24 cellular contexts compared by ENCODE assay signal in the genomic region with DNA sequence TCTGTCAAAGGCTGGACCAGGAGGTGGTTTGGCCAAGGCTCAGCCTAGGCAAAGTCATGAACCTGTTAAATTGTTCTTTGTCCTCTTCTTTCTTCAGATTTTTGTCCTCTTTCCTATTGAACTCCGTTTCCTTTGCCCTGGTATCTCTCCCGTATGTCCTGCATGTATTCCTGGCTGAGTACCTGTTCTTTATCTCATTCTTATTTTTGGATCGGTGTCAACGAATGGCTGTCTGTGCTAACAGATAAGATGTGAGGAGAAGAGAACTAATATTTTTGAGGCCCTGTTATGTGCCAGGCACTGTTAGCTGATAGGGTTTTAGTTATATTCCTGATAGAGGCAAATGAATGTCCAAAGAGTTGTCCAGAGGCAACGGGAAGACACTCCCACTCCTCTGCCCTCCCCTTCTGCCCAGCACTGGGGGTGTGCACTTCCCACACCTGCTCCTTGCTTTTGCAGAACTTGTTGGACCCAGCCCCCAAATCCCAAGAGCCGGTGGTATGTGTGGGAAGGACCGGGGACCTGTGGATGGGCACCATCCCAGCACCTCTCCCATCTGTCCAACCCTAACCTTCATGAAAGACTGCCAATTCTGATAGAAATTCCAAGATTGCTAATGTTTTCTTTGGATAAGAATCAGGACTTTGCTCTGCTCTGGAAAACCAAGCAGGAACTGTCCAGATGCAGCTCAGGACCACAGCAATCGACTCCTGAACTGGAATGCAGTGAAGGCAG. TPM values are rescaled to one million over a fixed set of nuclear protein-coding genes. Genes with fewer than 3 reads are reported as not detected.
DNase-seq lines count a peak whose midpoint lies in the region; ATAC-seq, FAIRE-seq and TF ChIP-seq lines count a peak whose summit lies in the region.
"Had no signal": no experiment of that assay in that cellular context is flagged by ENCODE, and none has a peak within 500 bp of the region (broad histone marks: within the 10 kb centered on the region; RNA-seq: fewer than 3 reads in every experiment).

No MANE protein-coding gene starts in this region.

- BruUV-seq in K562 (replicated peaks; lab: Mats Ljungman, UMichigan) (no TSS peak), HepG2 (replicated peaks; lab: Mats Ljungman, UMichigan) (no TSS peak)

- TF ChIP-seq EP300 in K562 (IDR thresholded peaks at IDR 0.05; ENCODE audit: low read length): no peak
- no peak for TF ChIP-seq EP300 in HepG2 (IDR thresholded peaks at IDR 0.05; ENCODE audit: low read depth in 2 of 2, low read length in 2 of 2)
- TF ChIP-seq EP300 in HepG2 (CRISPR knock-in tag; IDR thresholded peaks at IDR 0.05; ENCODE audit: borderline replicate concordance): no peak

- DNase-seq in LNCaP clone FGC (ENCODE audit: low read depth) (peak; percentile 53), K562 (ENCODE audit: extremely low read depth in 1 of 4, low spot score in 3 of 4) (no peak), HepG2 (ENCODE audit: low spot score) (no peak), NCI-H2081 treated with DMSO at 0.1 percent for 48 hours (lab: John Stamatoyannopoulos, UW) (no peak)
- DNase-seq: activated CD4-positive, CD25-positive, alpha-beta regulatory T cell treated with anti-CD3 and anti-CD28 coated beads, Interleukin-2, amount 50 U/mL, for 72 hours; COR-L47; GF-D8; GOT3; Kasumi-1; NCI-H1436 treated with DMSO at 0.1 percent for 48 hours; NCI-H345; NK-92 treated with Interleukin-12 subunit alpha and Interleukin-12 subunit beta, amount 100 ng/mL, for 24 hours; ovary; T-helper 2 cell had no signal

- CTCF ChIA-PET in K562 (lab: Yijun Ruan, JAX; ENCODE audit: low intra/inter-chr PET ratio): no interaction called here
- CTCF ChIA-PET in HepG2 (lab: Yijun Ruan, JAX; ENCODE audit: low intra/inter-chr PET ratio, low total read pairs): no interaction called here

- peak overlapping the region in 1 of 2 experiments; percentile 42; a peak in 1 of 4 replicates for H3K9ac ChIP-seq in K562 (ENCODE audit: insufficient read depth in 1 of 2, low read depth in 2 of 2, low read length in 2 of 2)
- H3K9ac ChIP-seq in HepG2 (ENCODE audit: insufficient read depth, low read depth, low read length): no peak overlapping the region

- H3K79me2 ChIP-seq in K562 (ENCODE audit: control insufficient read depth, insufficient read depth, low read length): no peaks in the 10 kb centered on the region
- H3K79me2 ChIP-seq in HepG2 (ENCODE audit: insufficient read depth, low read length): no peaks in the 10 kb centered on the region

- no peak for TF ChIP-seq RAD21 in K562 (CRISPR knock-in tag; conservative IDR thresholded peaks at IDR 0.05 in 1 of 2, IDR thresholded peaks at IDR 0.05 in 1 of 2)
- no peak for TF ChIP-seq RAD21 in HepG2 (CRISPR knock-in tag; IDR thresholded peaks at IDR 0.05)

- no peak for TF ChIP-seq CTCF in C4-2B (conservative IDR thresholded peaks at IDR 0.05)
- no peak for TF ChIP-seq CTCF in LNCaP clone FGC (IDR thresholded peaks at IDR 0.05; ENCODE audit: control insufficient read depth, extremely low read depth, insufficient read depth)
- TF ChIP-seq CTCF in K562 (IDR thresholded peaks at IDR 0.05 in 2 of 3, conservative IDR thresholded peaks at IDR 0.05 in 1 of 3; ENCODE audit: insufficient read depth in 2 of 3, low read depth in 1 of 3, low read length in 3 of 3): no peak
- no peak for TF ChIP-seq CTCF in HepG2 (CRISPR knock-in tag; IDR thresholded peaks at IDR 0.05)

- H3K9me1 ChIP-seq in K562 (ENCODE audit: control insufficient read depth, insufficient read depth, low read length): no peaks in the 10 kb centered on the region

- H3K27ac ChIP-seq in C4-2B: peak overlapping the region; percentile 18; the same call in 1 of the 2 replicates
- no peak overlapping the region for H3K27ac ChIP-seq in K562 (ENCODE audit: extremely low read depth, low read depth, low read length)
- H3K27ac ChIP-seq in HepG2 (ENCODE audit: extremely low read length, insufficient read depth, low read length): no peak overlapping the region
- H3K27ac ChIP-seq: ovary had no signal

- peaks cover 4% of the 10 kb centered on the region in 2 experiments; a peak in 3 of 5 replicates for H3K4me1 ChIP-seq in K562 (replicated peaks in 1 of 2; ENCODE audit: control insufficient read depth in 2 of 2, insufficient read depth in 2 of 2, low read length in 2 of 2)
- H3K4me1 ChIP-seq in HepG2 (ENCODE audit: insufficient read depth, low read length): peaks cover 24% of the 10 kb centered on the region

- in situ Hi-C loops in K562 (cut with MboI): no loop called here
- in situ Hi-C loops in HepG2 (cut with HindIII; ENCODE audit: extremely low pct_ligation_motif_present, low pct_unique_long_range_greater_than_20kb): no loop called here

- intact Hi-C loops in K562 (cut with micrococcal nuclease): no loop called here
- intact Hi-C loops in HepG2 (cut with micrococcal nuclease; ENCODE audit: unreplicated experiment): no loop called here

- H3K9me3 ChIP-seq in K562 (replicated peaks; ENCODE audit: control insufficient read depth, insufficient read depth, low read depth, low read length) (no peaks in the 10 kb centered on the region), HepG2 (ENCODE audit: low read length) (no peaks in the 10 kb centered on the region)
- H3K9me3 ChIP-seq: ovary had no signal

- peaks cover 2 to 17% of the 10 kb centered on the region in 2 experiments; a peak in 3 of 5 replicates for H3K27me3 ChIP-seq in K562 (ENCODE audit: control insufficient read depth in 2 of 2, insufficient read depth in 2 of 2, low read length in 2 of 2)
- no peaks in the 10 kb centered on the region for H3K27me3 ChIP-seq in HepG2 (ENCODE audit: control insufficient read depth in 1 of 2, insufficient read depth in 2 of 2, low read length in 2 of 2)
- H3K27me3 ChIP-seq: ovary had no signal

- POLR2A ChIA-PET in K562 (lab: Yijun Ruan, JAX) (no interaction called here), HepG2 (lab: Yijun Ruan, JAX) (no interaction called here)

- ATAC-seq in K562 (no peak), HepG2 (no peak), GM18870 (IDR thresholded peaks at IDR 0.05; ENCODE audit: unreplicated experiment) (no peak), GM18519 (IDR thresholded peaks at IDR 0.05; ENCODE audit: low FRiP score, unreplicated experiment) (no peak), GM18502 (IDR thresholded peaks at IDR 0.05; ENCODE audit: poor library complexity, unreplicated experiment) (no peak)

- TF ChIP-seq POLR2A in K562 (conservative IDR thresholded peaks at IDR 0.05): no peak
- TF ChIP-seq POLR2A in HepG2 (IDR thresholded peaks at IDR 0.05; ENCODE audit: insufficient read depth in 1 of 2, low read depth in 2 of 2, low read length in 2 of 2): no peak

- H2AFZ ChIP-seq in K562 (ENCODE audit: low read depth, low read length) (no peak overlapping the region), HepG2 (ENCODE audit: low read length) (no peak overlapping the region)

- H3K4me3 ChIP-seq in LNCaP clone FGC (ENCODE audit: low read depth, low read length) (no peak overlapping the region), K562 (no peak overlapping the region), HepG2 (replicated peaks in 1 of 3; ENCODE audit: insufficient read depth in 1 of 3, low read depth in 2 of 3, low read length in 3 of 3) (no peak overlapping the region)
- H3K4me3 ChIP-seq: ovary had no signal

- no peaks in the 10 kb centered on the region for H3K36me3 ChIP-seq in K562 (ENCODE audit: control insufficient read depth, insufficient read depth, low read length)
- no peaks in the 10 kb centered on the region for H3K36me3 ChIP-seq in HepG2 (replicated peaks in 1 of 2; ENCODE audit: control insufficient read depth in 1 of 2, insufficient read depth in 2 of 2, low read length in 2 of 2)
- H3K36me3 ChIP-seq: ovary had no signal

- H3K4me2 ChIP-seq in K562 (ENCODE audit: insufficient read depth, low read length): no peak overlapping the region
- H3K4me2 ChIP-seq in HepG2 (ENCODE audit: low read depth, low read length): no peak overlapping the region

- WGBS in K562 (ENCODE audit: insufficient coverage, low coverage, missing lambda C conversion rate): 2% methylated on average over 8 of the region's 8 CpGs
- WGBS in HepG2 (ENCODE audit: low lambda C conversion rate): 18% methylated on average over 8 of the region's 8 CpGs

- FAIRE-seq in K562 (lab: Jason Lieb, UNC) (no peak), HepG2 (lab: Jason Lieb, UNC) (no peak)
- FAIRE-seq: endometrium, GM12892 had no signal

- H4K20me1 ChIP-seq in K562 (replicated peaks; ENCODE audit: control insufficient read depth, insufficient read depth, low read length): 0 out of 2 replicates have a peak, but pooled peaks cover 6% of the 10 kb centered on the region
- H4K20me1 ChIP-seq in HepG2 (ENCODE audit: insufficient read depth, low read length): no peaks in the 10 kb centered on the region

RNA-seq across cellular contexts. Expression of a gene that starts 20.6 kb away (rescaled TPM):
- 26.2 and 52.1 TPM in 2 replicates for total RNA-seq in K562 (2011; cell fraction: chromatin; rRNA removed; ENCODE audit: low replicate concordance)
- total RNA-seq in K562 (2011; cell fraction: nucleolus; rRNA removed): 35.3 and 46.4 TPM in 2 replicates
- total RNA-seq in K562 (2011; cell fraction: nucleoplasm; rRNA removed): 35.9 and 37.4 TPM in 2 replicates
- total RNA-seq in K562 (2014; rRNA removed): 11.4 and 16.0 TPM in 2 replicates
- 3.8 and 5.6 TPM in 2 replicates for total RNA-seq in K562 (2014; rRNA removed; fragmentation: Illumina TruSeq; extraction: Trizol)
- 10.4 and 12.6 TPM in 2 replicates for total RNA-seq in K562 (2015; rRNA removed; fragmentation: Illumina TruSeq; extraction: Trizol)
- 38.6 and 41.5 TPM in 2 replicates for total RNA-seq in K562 (2021)
- 13.1 and 16.3 TPM in 2 replicates for polyA plus RNA-seq in K562 (2011; rRNA removed)
- 22.7 and 39.5 TPM in 2 replicates for polyA plus RNA-seq in K562 (2011; cell fraction: cytosol; rRNA removed)
- 37.9 and 58.3 TPM in 2 replicates for polyA plus RNA-seq in K562 (2011; cell fraction: nucleus; rRNA removed)
- 23.8 and 45.8 TPM in 2 replicates for polyA plus RNA-seq in K562 (2012)
- polyA plus RNA-seq in K562 (2014; fragmentation: Illumina TruSeq; extraction: Trizol): 18.8 and 25.0 TPM in 2 replicates
- 1 to 10 TPM in 1 of 2 experiments, under 1 TPM in 1; 0.92 to 1.6 TPM for polyA plus RNA-seq in K562 (2014; fragmentation: Nextera tagmentation; extraction: Ambion mirVana)
- 26.5 and 33.5 TPM in 2 replicates for polyA plus RNA-seq in K562 (2014; rRNA removed)
- 5.0 and 6.8 TPM in 2 replicates for polyA minus RNA-seq in K562 (2011; rRNA and poly(A)+ RNA removed)
- 16.2 and 26.1 TPM in 2 replicates for polyA minus RNA-seq in K562 (2011; cell fraction: cytosol; rRNA and poly(A)+ RNA removed)
- 20.1 and 29.2 TPM in 2 replicates for polyA minus RNA-seq in K562 (2011; cell fraction: nucleus; rRNA and poly(A)+ RNA removed)
- total RNA-seq in HepG2 (2016; rRNA removed; fragmentation: Illumina TruSeq; extraction: Trizol): 3.1 and 8.5 TPM in 2 replicates
- total RNA-seq in HepG2 (2016; cell fraction: cytosol; rRNA removed; fragmentation: Illumina TruSeq; extraction: Trizol; ENCODE audit: low read depth): 0.61 and 0.79 TPM in 2 replicates
- total RNA-seq in HepG2 (2016; cell fraction: insoluble cytoplasmic fraction; rRNA removed; fragmentation: Illumina TruSeq; extraction: Trizol): 3.4 and 8.7 TPM in 2 replicates
- 2.1 TPM in 2 replicates for total RNA-seq in HepG2 (2016; cell fraction: membrane; rRNA removed; fragmentation: Illumina TruSeq; extraction: Trizol)
- 8.9 and 10.6 TPM in 2 replicates for total RNA-seq in HepG2 (2016; cell fraction: nucleus; rRNA removed; fragmentation: Illumina TruSeq; extraction: Trizol)
- 6.0 and 7.1 TPM in 2 replicates for polyA plus RNA-seq in HepG2 (2011; rRNA removed)
- polyA plus RNA-seq in HepG2 (2011; cell fraction: cytosol; rRNA removed): 2.1 and 2.8 TPM in 2 replicates
- polyA plus RNA-seq in HepG2 (2011; cell fraction: nucleus; rRNA removed): 43.8 and 55.2 TPM in 2 replicates
- 5.9 and 6.4 TPM in 2 replicates for polyA plus RNA-seq in HepG2 (2012)
- polyA plus RNA-seq in HepG2 (2016; cell fraction: cytosol; fragmentation: Illumina TruSeq; extraction: Trizol; ENCODE audit: low read depth): 1.8 TPM in 2 replicates
- polyA plus RNA-seq in HepG2 (2016; cell fraction: insoluble cytoplasmic fraction; fragmentation: Illumina TruSeq; extraction: Trizol; ENCODE audit: low read depth): 4.7 and 7.1 TPM in 2 replicates
- polyA plus RNA-seq in HepG2 (2016; cell fraction: membrane; fragmentation: Illumina TruSeq; extraction: Trizol; ENCODE audit: low read depth): 2.9 and 3.2 TPM in 2 replicates
- polyA plus RNA-seq in HepG2 (2016; cell fraction: nucleus; fragmentation: Illumina TruSeq; extraction: Trizol; ENCODE audit: insufficient read depth, low read depth): 29.1 and 31.1 TPM in 2 replicates
- 18.5 and 23.2 TPM in 2 replicates for polyA minus RNA-seq in HepG2 (2011; rRNA and poly(A)+ RNA removed; ENCODE audit: low replicate concordance)
- 1.8 and 3.0 TPM in 2 replicates for polyA minus RNA-seq in HepG2 (2011; cell fraction: cytosol; rRNA and poly(A)+ RNA removed)
- polyA minus RNA-seq in HepG2 (2011; cell fraction: nucleus; rRNA and poly(A)+ RNA removed): 33.9 and 46.0 TPM in 2 replicates

RNA-seq across cellular contexts. Expression of a gene that starts 27.2 kb away (rescaled TPM):
- total RNA-seq in K562 (2011; cell fraction: chromatin; rRNA removed; ENCODE audit: low replicate concordance): 22.6 and 68.4 TPM in 2 replicates
- total RNA-seq in K562 (2011; cell fraction: nucleolus; rRNA removed): 89.9 and 93.2 TPM in 2 replicates
- 54.0 and 63.2 TPM in 2 replicates for total RNA-seq in K562 (2011; cell fraction: nucleoplasm; rRNA removed)
- 200 and 244 TPM in 2 replicates for total RNA-seq in K562 (2014; rRNA removed)
- 132 and 180 TPM in 2 replicates for total RNA-seq in K562 (2014; rRNA removed; fragmentation: Illumina TruSeq; extraction: Trizol)
- 179 and 180 TPM in 2 replicates for total RNA-seq in K562 (2015; rRNA removed; fragmentation: Illumina TruSeq; extraction: Trizol)
- 229 and 249 TPM in 2 replicates for total RNA-seq in K562 (2021)
- 165 and 190 TPM in 2 replicates for polyA plus RNA-seq in K562 (2011; rRNA removed)
- 339 and 577 TPM in 2 replicates for polyA plus RNA-seq in K562 (2011; cell fraction: cytosol; rRNA removed)
- 164 and 201 TPM in 2 replicates for polyA plus RNA-seq in K562 (2011; cell fraction: nucleus; rRNA removed)
- polyA plus RNA-seq in K562 (2012): 165 and 193 TPM in 2 replicates
- 247 and 288 TPM in 2 replicates for polyA plus RNA-seq in K562 (2014; fragmentation: Illumina TruSeq; extraction: Trizol)
- polyA plus RNA-seq in K562 (2014; fragmentation: Nextera tagmentation; extraction: Ambion mirVana): 100 to 1,000 TPM; 807 to 832 TPM
- polyA plus RNA-seq in K562 (2014; rRNA removed): 230 and 241 TPM in 2 replicates
- polyA minus RNA-seq in K562 (2011; rRNA and poly(A)+ RNA removed): 99.7 and 134 TPM in 2 replicates
- polyA minus RNA-seq in K562 (2011; cell fraction: cytosol; rRNA and poly(A)+ RNA removed): 80.7 and 88.0 TPM in 2 replicates
- 28.8 and 42.4 TPM in 2 replicates for polyA minus RNA-seq in K562 (2011; cell fraction: nucleus; rRNA and poly(A)+ RNA removed)
- total RNA-seq in HepG2 (2016; rRNA removed; fragmentation: Illumina TruSeq; extraction: Trizol): 462 and 603 TPM in 2 replicates
- total RNA-seq in HepG2 (2016; cell fraction: cytosol; rRNA removed; fragmentation: Illumina TruSeq; extraction: Trizol; ENCODE audit: low read depth): 227 and 243 TPM in 2 replicates
- 467 and 649 TPM in 2 replicates for total RNA-seq in HepG2 (2016; cell fraction: insoluble cytoplasmic fraction; rRNA removed; fragmentation: Illumina TruSeq; extraction: Trizol)
- total RNA-seq in HepG2 (2016; cell fraction: membrane; rRNA removed; fragmentation: Illumina TruSeq; extraction: Trizol): 251 and 271 TPM in 2 replicates
- 204 TPM in 2 replicates for total RNA-seq in HepG2 (2016; cell fraction: nucleus; rRNA removed; fragmentation: Illumina TruSeq; extraction: Trizol)
- polyA plus RNA-seq in HepG2 (2011; rRNA removed): 466 and 470 TPM in 2 replicates
- polyA plus RNA-seq in HepG2 (2011; cell fraction: cytosol; rRNA removed): 383 and 550 TPM in 2 replicates
- polyA plus RNA-seq in HepG2 (2011; cell fraction: nucleus; rRNA removed): 838 and 950 TPM in 2 replicates
- polyA plus RNA-seq in HepG2 (2012): 248 and 315 TPM in 2 replicates
- 237 and 250 TPM in 2 replicates for polyA plus RNA-seq in HepG2 (2016; cell fraction: cytosol; fragmentation: Illumina TruSeq; extraction: Trizol; ENCODE audit: low read depth)
- 587 and 631 TPM in 2 replicates for polyA plus RNA-seq in HepG2 (2016; cell fraction: insoluble cytoplasmic fraction; fragmentation: Illumina TruSeq; extraction: Trizol; ENCODE audit: low read depth)
- 232 and 240 TPM in 2 replicates for polyA plus RNA-seq in HepG2 (2016; cell fraction: membrane; fragmentation: Illumina TruSeq; extraction: Trizol; ENCODE audit: low read depth)
- 358 and 379 TPM in 2 replicates for polyA plus RNA-seq in HepG2 (2016; cell fraction: nucleus; fragmentation: Illumina TruSeq; extraction: Trizol; ENCODE audit: insufficient read depth, low read depth)
- polyA minus RNA-seq in HepG2 (2011; rRNA and poly(A)+ RNA removed; ENCODE audit: low replicate concordance): 350 and 575 TPM in 2 replicates
- 144 and 146 TPM in 2 replicates for polyA minus RNA-seq in HepG2 (2011; cell fraction: cytosol; rRNA and poly(A)+ RNA removed)
- 94.9 and 106 TPM in 2 replicates for polyA minus RNA-seq in HepG2 (2011; cell fraction: nucleus; rRNA and poly(A)+ RNA removed)

RNA-seq across cellular contexts. Expression of a gene that starts 30.9 kb away (rescaled TPM):
- total RNA-seq in K562 (2011; cell fraction: chromatin; rRNA removed; ENCODE audit: low replicate concordance): 0.18 and 0.23 TPM in 2 replicates
- total RNA-seq in K562 (2011; cell fraction: nucleolus; rRNA removed): 0.13 and 0.17 TPM in 2 replicates
- 0.15 TPM in 1 of 2 replicates, not detected in the other for total RNA-seq in K562 (2011; cell fraction: nucleoplasm; rRNA removed)
- total RNA-seq in K562 (2014; rRNA removed) (not detected in 2 replicates), K562 (2014; rRNA removed; fragmentation: Illumina TruSeq; extraction: Trizol) (0.03 TPM in 1 of 2 replicates, not detected in the other), K562 (2015; rRNA removed; fragmentation: Illumina TruSeq; extraction: Trizol) (0.07 and 0.08 TPM in 2 replicates), K562 (2021) (0.09 TPM in 1 of 2 replicates, not detected in the other), HepG2 (2016; rRNA removed; fragmentation: Illumina TruSeq; extraction: Trizol) (0.28 and 0.35 TPM in 2 replicates)
- polyA plus RNA-seq in K562 (2011; rRNA removed) (0.03 and 0.05 TPM in 2 replicates), K562 (2014; fragmentation: Illumina TruSeq; extraction: Trizol) (0.03 and 0.04 TPM in 2 replicates), K562 (2014; fragmentation: Nextera tagmentation; extraction: Ambion mirVana) (not detected), K562 (2014; rRNA removed) (not detected in 2 replicates), HepG2 (2011; rRNA removed) (0.29 and 0.43 TPM in 2 replicates)
- polyA plus RNA-seq in K562 (2011; cell fraction: cytosol; rRNA removed): 0.04 and 0.09 TPM in 2 replicates
- 0.10 and 0.13 TPM in 2 replicates for polyA plus RNA-seq in K562 (2011; cell fraction: nucleus; rRNA removed)
- polyA plus RNA-seq in K562 (2012): 0.09 and 0.19 TPM in 2 replicates
- polyA minus RNA-seq in K562 (2011; rRNA and poly(A)+ RNA removed): 0.06 TPM in 1 of 2 replicates, not detected in the other
- polyA minus RNA-seq in K562 (2011; cell fraction: cytosol; rRNA and poly(A)+ RNA removed): not detected in 2 replicates
- 0.13 and 0.22 TPM in 2 replicates for polyA minus RNA-seq in K562 (2011; cell fraction: nucleus; rRNA and poly(A)+ RNA removed)
- total RNA-seq in HepG2 (2016; cell fraction: cytosol; rRNA removed; fragmentation: Illumina TruSeq; extraction: Trizol; ENCODE audit: low read depth): 0.10 and 0.18 TPM in 2 replicates
- total RNA-seq in HepG2 (2016; cell fraction: insoluble cytoplasmic fraction; rRNA removed; fragmentation: Illumina TruSeq; extraction: Trizol): 0.22 and 0.30 TPM in 2 replicates
- total RNA-seq in HepG2 (2016; cell fraction: membrane; rRNA removed; fragmentation: Illumina TruSeq; extraction: Trizol): 0.31 and 0.43 TPM in 2 replicates
- total RNA-seq in HepG2 (2016; cell fraction: nucleus; rRNA removed; fragmentation: Illumina TruSeq; extraction: Trizol): 0.12 and 0.16 TPM in 2 replicates
- 0.38 and 0.40 TPM in 2 replicates for polyA plus RNA-seq in HepG2 (2011; cell fraction: cytosol; rRNA removed)
- polyA plus RNA-seq in HepG2 (2011; cell fraction: nucleus; rRNA removed): 0.56 and 0.59 TPM in 2 replicates
- 0.32 and 0.33 TPM in 2 replicates for polyA plus RNA-seq in HepG2 (2012)
- polyA plus RNA-seq in HepG2 (2016; cell fraction: cytosol; fragmentation: Illumina TruSeq; extraction: Trizol; ENCODE audit: low read depth): 0.06 and 0.07 TPM in 2 replicates
- 0.16 and 0.24 TPM in 2 replicates for polyA plus RNA-seq in HepG2 (2016; cell fraction: insoluble cytoplasmic fraction; fragmentation: Illumina TruSeq; extraction: Trizol; ENCODE audit: low read depth)
- polyA plus RNA-seq in HepG2 (2016; cell fraction: membrane; fragmentation: Illumina TruSeq; extraction: Trizol; ENCODE audit: low read depth): 0.21 and 0.23 TPM in 2 replicates
- polyA plus RNA-seq in HepG2 (2016; cell fraction: nucleus; fragmentation: Illumina TruSeq; extraction: Trizol; ENCODE audit: insufficient read depth, low read depth): 0.23 and 0.37 TPM in 2 replicates
- polyA minus RNA-seq in HepG2 (2011; rRNA and poly(A)+ RNA removed; ENCODE audit: low replicate concordance): 0.54 and 0.76 TPM in 2 replicates
- 0.26 TPM in 1 of 2 replicates, not detected in the other for polyA minus RNA-seq in HepG2 (2011; cell fraction: cytosol; rRNA and poly(A)+ RNA removed)
- polyA minus RNA-seq in HepG2 (2011; cell fraction: nucleus; rRNA and poly(A)+ RNA removed): 0.26 and 0.37 TPM in 2 replicates
- total RNA-seq: activated T-helper 2 cell treated with anti-CD3 and anti-CD28 coated beads, Interferon-gamma antibody, Interleukin-2, Interleukin-4, amounts not matched to agents 10 μg/mL and 5 μg/mL and 100 μg/mL, durations not matched to agents 14 hours and 24 hours and 36 hours had no signal

RNA-seq across cellular contexts. Expression of a gene that starts 34.9 kb away (rescaled TPM):
- total RNA-seq in K562 (2011; cell fraction: chromatin; rRNA removed; ENCODE audit: low replicate concordance): not detected in 2 replicates
- total RNA-seq in K562 (2011; cell fraction: nucleolus; rRNA removed): not detected in 2 replicates
- total RNA-seq in K562 (2011; cell fraction: nucleoplasm; rRNA removed): not detected in 2 replicates
- total RNA-seq in K562 (2014; rRNA removed) (not detected in 2 replicates), K562 (2014; rRNA removed; fragmentation: Illumina TruSeq; extraction: Trizol) (not detected in 2 replicates), K562 (2015; rRNA removed; fragmentation: Illumina TruSeq; extraction: Trizol) (not detected in 2 replicates), K562 (2021) (not detected in 2 replicates), HepG2 (2016; rRNA removed; fragmentation: Illumina TruSeq; extraction: Trizol) (0.07 TPM in 1 of 2 replicates, not detected in the other)
- polyA plus RNA-seq in K562 (2011; rRNA removed) (not detected in 2 replicates), K562 (2014; fragmentation: Illumina TruSeq; extraction: Trizol) (not detected in 2 replicates), K562 (2014; fragmentation: Nextera tagmentation; extraction: Ambion mirVana) (not detected), K562 (2014; rRNA removed) (not detected in 2 replicates), HepG2 (2011; rRNA removed) (0.03 and 0.04 TPM in 2 replicates)
- polyA plus RNA-seq in K562 (2011; cell fraction: cytosol; rRNA removed): not detected in 2 replicates
- 0.04 TPM in 1 of 2 replicates, not detected in the other for polyA plus RNA-seq in K562 (2011; cell fraction: nucleus; rRNA removed)
- polyA plus RNA-seq in K562 (2012): not detected in 2 replicates
- not detected in 2 replicates for polyA minus RNA-seq in K562 (2011; rRNA and poly(A)+ RNA removed)
- not detected in 2 replicates for polyA minus RNA-seq in K562 (2011; cell fraction: cytosol; rRNA and poly(A)+ RNA removed)
- polyA minus RNA-seq in K562 (2011; cell fraction: nucleus; rRNA and poly(A)+ RNA removed): not detected in 2 replicates
- total RNA-seq in HepG2 (2016; cell fraction: cytosol; rRNA removed; fragmentation: Illumina TruSeq; extraction: Trizol; ENCODE audit: low read depth): 0.09 TPM in 1 of 2 replicates, not detected in the other
- total RNA-seq in HepG2 (2016; cell fraction: insoluble cytoplasmic fraction; rRNA removed; fragmentation: Illumina TruSeq; extraction: Trizol): 0.06 TPM in 1 of 2 replicates, not detected in the other
- total RNA-seq in HepG2 (2016; cell fraction: membrane; rRNA removed; fragmentation: Illumina TruSeq; extraction: Trizol): 0.07 TPM in 1 of 2 replicates, not detected in the other
- total RNA-seq in HepG2 (2016; cell fraction: nucleus; rRNA removed; fragmentation: Illumina TruSeq; extraction: Trizol): not detected in 2 replicates
- polyA plus RNA-seq in HepG2 (2011; cell fraction: cytosol; rRNA removed): 0.03 TPM in 1 of 2 replicates, not detected in the other
- 0.08 and 0.09 TPM in 2 replicates for polyA plus RNA-seq in HepG2 (2011; cell fraction: nucleus; rRNA removed)
- polyA plus RNA-seq in HepG2 (2012): 0.05 and 0.16 TPM in 2 replicates
- polyA plus RNA-seq in HepG2 (2016; cell fraction: cytosol; fragmentation: Illumina TruSeq; extraction: Trizol; ENCODE audit: low read depth): 0.05 and 0.08 TPM in 2 replicates
- 0.10 and 0.16 TPM in 2 replicates for polyA plus RNA-seq in HepG2 (2016; cell fraction: insoluble cytoplasmic fraction; fragmentation: Illumina TruSeq; extraction: Trizol; ENCODE audit: low read depth)
- 0.05 and 0.06 TPM in 2 replicates for polyA plus RNA-seq in HepG2 (2016; cell fraction: membrane; fragmentation: Illumina TruSeq; extraction: Trizol; ENCODE audit: low read depth)
- not detected in 2 replicates for polyA plus RNA-seq in HepG2 (2016; cell fraction: nucleus; fragmentation: Illumina TruSeq; extraction: Trizol; ENCODE audit: insufficient read depth, low read depth)
- 0.04 and 0.07 TPM in 2 replicates for polyA minus RNA-seq in HepG2 (2011; rRNA and poly(A)+ RNA removed; ENCODE audit: low replicate concordance)
- polyA minus RNA-seq in HepG2 (2011; cell fraction: cytosol; rRNA and poly(A)+ RNA removed): not detected in 2 replicates
- polyA minus RNA-seq in HepG2 (2011; cell fraction: nucleus; rRNA and poly(A)+ RNA removed): 0.13 TPM in 1 of 2 replicates, not detected in the other
- total RNA-seq: activated T-helper 2 cell treated with anti-CD3 and anti-CD28 coated beads, Interferon-gamma antibody, Interleukin-2, Interleukin-4, amounts not matched to agents 10 μg/mL and 5 μg/mL and 100 μg/mL, durations not matched to agents 14 hours and 24 hours and 36 hours; fibroblast of villous mesenchyme; ovary; skeletal muscle tissue had no signal
- polyA plus RNA-seq: liver, ovary had no signal
